15 cellular contexts compared by ENCODE assay signal in the genomic region with DNA sequence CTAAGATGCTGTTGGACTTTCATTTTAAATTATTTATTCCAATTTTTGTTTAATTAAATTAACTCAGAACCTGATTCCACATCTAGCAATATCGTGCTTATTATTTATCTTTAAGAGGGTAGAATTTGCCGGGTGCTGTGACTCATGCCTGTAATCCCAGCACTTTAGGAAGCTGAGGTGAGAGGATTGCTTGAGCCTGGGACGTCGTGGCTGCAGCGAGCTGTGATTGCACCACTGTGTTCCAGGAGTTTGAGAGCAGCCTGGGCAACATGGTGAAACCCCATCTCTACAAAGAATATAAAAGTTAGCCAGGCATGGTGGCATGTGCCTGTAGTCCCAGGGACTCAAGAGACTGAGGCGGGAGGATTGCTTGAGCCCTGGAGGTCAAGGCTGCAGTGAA. TPM values are rescaled to one million over a fixed set of nuclear protein-coding genes. Genes with fewer than 3 reads are reported as not detected.
DNase-seq lines count a peak whose midpoint lies in the region; ATAC-seq and TF ChIP-seq lines count a peak whose summit lies in the region.
"Had no signal": no experiment of that assay in that cellular context is flagged by ENCODE, and none has a peak within 500 bp of the region (broad histone marks: within the 10 kb centered on the region; RNA-seq: fewer than 3 reads in every experiment).

No MANE protein-coding gene starts in this region.

- BruUV-seq in MCF 10A (replicated peaks; lab: Mats Ljungman, UMichigan) = no TSS peak
- BruUV-seq in mammary epithelial cell (replicated peaks; lab: Mats Ljungman, UMichigan) = no TSS peak

- no peaks in the 10 kb centered on the region for H3K4me1 Mint-ChIP-seq in MCF 10A (ENCODE audit: insufficient read depth, unreplicated experiment)
- H3K4me1 Mint-ChIP-seq in activated T-helper 17 cell treated with anti-CD3 and anti-CD28 coated beads, Interleukin-2, amount 50 U/mL, for 72 hours = no peaks in the 10 kb centered on the region

- H3K27me3 ChIP-seq in mammary epithelial cell (ENCODE audit: insufficient read depth, low read length) = no peaks in the 10 kb centered on the region
- H3K27me3 ChIP-seq: BLaER1 had no signal

- H3K79me2 ChIP-seq in mammary epithelial cell (ENCODE audit: insufficient read depth, low read length) = no peaks in the 10 kb centered on the region

- H4K20me1 ChIP-seq in mammary epithelial cell (ENCODE audit: insufficient read depth, low read length) = no peaks in the 10 kb centered on the region
- H4K20me1 ChIP-seq: BLaER1 had no signal

- H3K27me3 Mint-ChIP-seq in MCF 10A (ENCODE audit: insufficient read depth, unreplicated experiment) = no peaks in the 10 kb centered on the region
- H3K27me3 Mint-ChIP-seq in activated T-helper 17 cell treated with anti-CD3 and anti-CD28 coated beads, Interleukin-2, amount 50 U/mL, for 72 hours = no peaks in the 10 kb centered on the region
- H3K27me3 Mint-ChIP-seq: CD4-positive, CD25-positive, alpha-beta regulatory T cell had no signal

- H3K9ac ChIP-seq in mammary epithelial cell (ENCODE audit: insufficient read depth, low read length) = no peak overlapping the region
- H3K9ac ChIP-seq: BLaER1 had no signal

- in situ Hi-C loops in mammary epithelial cell (cut with MboI; ENCODE audit: low sequenced_read_pairs in 2 of 2) = no loop called here

- dilution Hi-C loops in mammary epithelial cell (cut with HindIII; ENCODE audit: low sequenced_read_pairs) = no loop called here

- H3K27ac Mint-ChIP-seq in MCF 10A (ENCODE audit: low read depth, unreplicated experiment) = no peak overlapping the region
- no peak overlapping the region for H3K27ac Mint-ChIP-seq in activated T-helper 17 cell treated with anti-CD3 and anti-CD28 coated beads, Interleukin-2, amount 50 U/mL, for 72 hours
- H3K27ac Mint-ChIP-seq: CD4-positive, CD25-positive, alpha-beta regulatory T cell had no signal

- H3K4me3 Mint-ChIP-seq in MCF 10A (ENCODE audit: unreplicated experiment) = no peak overlapping the region
- no peak overlapping the region for H3K4me3 Mint-ChIP-seq in activated T-helper 17 cell treated with anti-CD3 and anti-CD28 coated beads, Interleukin-2, amount 50 U/mL, for 72 hours
- H3K4me3 Mint-ChIP-seq: CD4-positive, CD25-positive, alpha-beta regulatory T cell had no signal

- DNase-seq in MCF 10A (ENCODE audit: unreplicated experiment) (peak; percentile 46), mammary epithelial cell (no peak), H4 (ENCODE audit: low spot score) (peak; percentile 13), amniotic epithelial cell (ENCODE audit: low read depth) (peak; percentile 71), left kidney (ENCODE audit: low read depth, low spot score) (peak; percentile 24), epidermal melanocyte (ENCODE audit: insufficient read length, low spot score) (no peak)
- DNase-seq: 8988T; AML-193; CD4-positive, CD25-positive, alpha-beta regulatory T cell; DMS53; GF-D8 had no signal

- H3K4me1 ChIP-seq in mammary epithelial cell (ENCODE audit: insufficient read depth, low read length) = no peaks in the 10 kb centered on the region
- H3K4me1 ChIP-seq: BLaER1 had no signal

- no peaks in the 10 kb centered on the region for H3K9me3 Mint-ChIP-seq in MCF 10A (ENCODE audit: unreplicated experiment)
- no peaks in the 10 kb centered on the region for H3K9me3 Mint-ChIP-seq in activated T-helper 17 cell treated with anti-CD3 and anti-CD28 coated beads, Interleukin-2, amount 50 U/mL, for 72 hours

- CTCF ChIA-PET in MCF 10A (lab: Yijun Ruan, JAX) = no interaction called here
- CTCF ChIA-PET in mammary epithelial cell (lab: Charles Lee; ENCODE audit: low non-redundant PET) = no interaction called here

- no peaks in the 10 kb centered on the region for H3K36me3 ChIP-seq in mammary epithelial cell (ENCODE audit: insufficient read depth, low read length)

- peaks cover 19% of the 10 kb centered on the region for H3K36me3 Mint-ChIP-seq in MCF 10A (ENCODE audit: insufficient read depth, unreplicated experiment)
- peaks cover 56% of the 10 kb centered on the region for H3K36me3 Mint-ChIP-seq in activated T-helper 17 cell treated with anti-CD3 and anti-CD28 coated beads, Interleukin-2, amount 50 U/mL, for 72 hours (ENCODE audit: low read depth)

- H3K4me2 ChIP-seq in mammary epithelial cell (ENCODE audit: insufficient read depth, low read depth, low read length) = no peak overlapping the region
- H3K4me2 ChIP-seq: BLaER1 had no signal

- H2AFZ ChIP-seq in mammary epithelial cell (ENCODE audit: low read depth, low read length) = no peak overlapping the region

- H3K9me3 ChIP-seq in mammary epithelial cell (replicated peaks; ENCODE audit: insufficient read depth, low read length) = no peaks in the 10 kb centered on the region
- H3K9me3 ChIP-seq: BLaER1 had no signal

- no peak overlapping the region for H3K27ac ChIP-seq in mammary epithelial cell (ENCODE audit: insufficient read depth, low read depth, low read length)
- H3K27ac ChIP-seq: BLaER1 had no signal

- intact Hi-C loops in MCF 10A (cut with micrococcal nuclease) = no loop called here
- intact Hi-C loops in mammary epithelial cell (cut with micrococcal nuclease) = no loop called here

- no peak overlapping the region for H3K4me3 ChIP-seq in mammary epithelial cell (replicated peaks in 1 of 3; ENCODE audit: insufficient read depth in 1 of 3, low read depth in 2 of 3, low read length in 3 of 3)
- H3K4me3 ChIP-seq: BLaER1 had no signal

- WGBS in mammary epithelial cell (ENCODE audit: low coverage, missing lambda C conversion rate) = 98% methylated on average over 6 of the region's 6 CpGs

- POLR2A ChIA-PET in MCF 10A (lab: Yijun Ruan, JAX) = no interaction called here

- ATAC-seq in activated T-helper 17 cell treated with anti-CD3 and anti-CD28 coated beads, Interleukin-2, amount 50 U/mL, for 72 hours (replicated peaks) = no peak
- no peak for ATAC-seq in GM21723 (IDR thresholded peaks at IDR 0.05; ENCODE audit: unreplicated experiment)
- ATAC-seq: HCT116 had no signal

- TF ChIP-seq CTCF in MCF 10A (IDR thresholded peaks at IDR 0.05; ENCODE audit: unreplicated experiment) (no peak), mammary epithelial cell (conservative IDR thresholded peaks at IDR 0.05 in 1 of 2, IDR thresholded peaks at IDR 0.05 in 1 of 2; ENCODE audit: extremely low read depth in 1 of 2, insufficient read depth in 1 of 2, low read depth in 1 of 2, low read length in 2 of 2) (no peak)

RNA-seq across cellular contexts. Expression of a gene that starts 47.8 kb away (rescaled TPM):
- 4.9 and 5.0 TPM in 2 replicates for total RNA-seq in MCF 10A (2022)
- 1 to 10 TPM; 3.2 to 8.8 TPM for total RNA-seq in mammary epithelial cell
- polyA plus RNA-seq in mammary epithelial cell = 1.8 TPM
- 8.7 TPM for polyA minus RNA-seq in mammary epithelial cell
- 6.1 and 8.2 TPM in 2 replicates for total RNA-seq in H4 (2014; rRNA removed; shearing (Covaris generic))
- 10 to 100 TPM in 1 of 2 donors, 1 to 10 TPM in 1; 7.2 to 16.4 TPM for total RNA-seq in activated T-helper 17 cell treated with anti-CD3 and anti-CD28 coated beads, Interleukin-2, amount 50 U/mL, for 72 hours

Comparison
In these comparisons a context has a peak if more than half of its experiments do, and no peak if none do; other contexts are left out.
1. DNase-seq: peak in MCF 10A (single experiment), H4 (single experiment), amniotic epithelial cell (single experiment) and left kidney (single experiment); none in mammary epithelial cell (single experiment) and epidermal melanocyte (single experiment).